8 cellular contexts compared by ENCODE assay signal in genomic region chr18:24138884-24139616, GRCh38. TPM values are rescaled to one million over a fixed set of nuclear protein-coding genes. Genes with fewer than 3 reads are reported as not detected.
DNase-seq lines count a peak whose midpoint lies in the region; ATAC-seq, FAIRE-seq and TF ChIP-seq lines count a peak whose summit lies in the region.

TSS of gene CABYR (plus strand) at chr18:24139062. CDS start at chr18:24143115, 4,053 bp downstream.

- peaks cover 33% of the 10 kb centered on the region for H3K27me3 Mint-ChIP-seq in activated CD8-positive, alpha-beta memory T cell treated with anti-CD3 and anti-CD28 coated beads, Interleukin-2, amount 10 ng/mL, durations not matched to agents 7 days and 5 days

- no peak within 1 kb of the TSS for H3K27ac Mint-ChIP-seq in activated CD8-positive, alpha-beta memory T cell treated with anti-CD3 and anti-CD28 coated beads, Interleukin-2, amount 10 ng/mL, durations not matched to agents 7 days and 5 days

- no peaks in the 10 kb centered on the region for H4K20me1 ChIP-seq in H1 (replicated peaks in 1 of 2; ENCODE audit: control insufficient read depth in 1 of 2, insufficient read depth in 2 of 2, low read length in 2 of 2)

- H3K4me3 Mint-ChIP-seq in activated CD8-positive, alpha-beta memory T cell treated with anti-CD3 and anti-CD28 coated beads, Interleukin-2, amount 10 ng/mL, durations not matched to agents 7 days and 5 days = peak within 1 kb of the TSS; percentile 72

- peak within 1 kb of the TSS; percentile 38; the same call in 1 of the 2 replicates for H2BK20ac ChIP-seq in H1 (ENCODE audit: low read length)

- no peak within 1 kb of the TSS for H3K23ac ChIP-seq in H1 (ENCODE audit: insufficient read length)

- H3K23me2 ChIP-seq in H1 (ENCODE audit: low read depth, low read length) = peaks cover 4% of the 10 kb centered on the region; the same call in 1 of the 2 replicates

- H3K27me3 ChIP-seq in H1 (replicated peaks in 1 of 4; ENCODE audit: control insufficient read depth in 3 of 4, extremely low read depth in 1 of 4, insufficient read depth in 3 of 4, low read length in 3 of 4) = no peaks in the 10 kb centered on the region

- no peaks in the 10 kb centered on the region for H3K9me3 Mint-ChIP-seq in activated CD8-positive, alpha-beta memory T cell treated with anti-CD3 and anti-CD28 coated beads, Interleukin-2, amount 10 ng/mL, durations not matched to agents 7 days and 5 days (ENCODE audit: low read depth)

- ATAC-seq in GM18505 (IDR thresholded peaks at IDR 0.05; ENCODE audit: unreplicated experiment) (peak; percentile 85), HG02885 (IDR thresholded peaks at IDR 0.05; ENCODE audit: poor library complexity, unreplicated experiment) (peak; percentile 93)
- peak; percentile 94 for ATAC-seq in activated CD8-positive, alpha-beta memory T cell treated with anti-CD3 and anti-CD28 coated beads, Interleukin-2, amount 10 ng/mL, durations not matched to agents 7 days and 5 days

- H3K9me3 ChIP-seq in H1 (ENCODE audit: insufficient read depth in 2 of 2, low read depth in 1 of 2, low read length in 1 of 2) = no peaks in the 10 kb centered on the region

- peaks cover 0 to 2% (median 0%) of the 10 kb centered on the region in 4 experiments; a peak in 1 of 8 replicates for H3K36me3 ChIP-seq in H1 (ENCODE audit: control insufficient read depth in 2 of 4, insufficient read depth in 4 of 4, low read length in 3 of 4)

- CTCF ChIA-PET in activated CD8-positive, alpha-beta memory T cell treated with anti-CD3 and anti-CD28 coated beads, Interleukin-2, amount 10 ng/mL, durations not matched to agents 7 days and 5 days (lab: Charles Lee) = interaction anchor here (0.8 to 1.3 kb wide), 4 partner anchors 11 to 227 kb away, joined by 3 to 4 read pairs (median 4); no protein-coding TSS in a partner anchor
- CTCF ChIA-PET in H1 (lab: Charles Lee; ENCODE audit: partially characterized antibody) = interaction anchor here (0.7 to 1.6 kb wide), 6 partner anchors 12 to 351 kb away, joined by 3 to 5 read pairs (median 3); no protein-coding TSS in a partner anchor

- no peak for TF ChIP-seq EP300 in H1 (IDR thresholded peaks at IDR 0.05; ENCODE audit: borderline replicate concordance in 1 of 2, low read depth in 2 of 2, low read length in 2 of 2)

- POLR2A ChIA-PET in H1 (lab: Charles Lee; ENCODE audit: partially characterized antibody) = interaction anchor here (0.5 to 2.6 kb wide), 65 partner anchors 9 to 1009 kb away, joined by 3 to 31 read pairs (median 4); partner anchors contain the start of genes IMPACT and OSBPL1A

- peak; percentile 65 for TF ChIP-seq POLR2A in GM18505 (IDR thresholded peaks at IDR 0.05; ENCODE audit: borderline replicate concordance, extremely low read depth, insufficient read depth, insufficient read length)
- peak; percentile 100 for TF ChIP-seq POLR2A in H1 (IDR thresholded peaks at IDR 0.05; ENCODE audit: control extremely low read depth in 1 of 2, low read depth in 2 of 2, low read length in 2 of 2)

- peak within 1 kb of the TSS; percentile 1; the same call in 1 of the 2 replicates for H4K8ac ChIP-seq in H1 (ENCODE audit: extremely low read depth, insufficient read depth, low read length)

- 0 out of 2 replicates have a peak within 1 kb of the TSS, but pooled peaks have one; percentile 60 for H2AK5ac ChIP-seq in H1 (ENCODE audit: low read depth, low read length)

- H3K36me3 Mint-ChIP-seq in activated CD8-positive, alpha-beta memory T cell treated with anti-CD3 and anti-CD28 coated beads, Interleukin-2, amount 10 ng/mL, durations not matched to agents 7 days and 5 days = peaks cover 16% of the 10 kb centered on the region

- H3K79me1 ChIP-seq in H1 (ENCODE audit: low read depth, low read length) = no peaks in the 10 kb centered on the region

- H4K91ac ChIP-seq in H1 (replicated peaks; ENCODE audit: insufficient read length, low read length) = peak within 1 kb of the TSS; percentile 36

- peak within 1 kb of the TSS; percentile 84; the same call in 1 of the 2 replicates for H2BK15ac ChIP-seq in H1 (ENCODE audit: low read length)

- H3K4me1 ChIP-seq in H1 (replicated peaks in 1 of 4; ENCODE audit: control insufficient read depth in 3 of 4, insufficient read depth in 4 of 4, low read length in 3 of 4) = peaks cover 0 to 12% (median 7%) of the 10 kb centered on the region in 4 experiments; a peak in 5 of 7 replicates

- peak within 1 kb of the TSS; percentile 73 to 77 for H3K4me2 ChIP-seq in H1 (ENCODE audit: insufficient read depth in 1 of 2, low read depth in 2 of 2, low read length in 2 of 2)

- peak within 1 kb of the TSS; percentile 68 for H3K18ac ChIP-seq in H1 (ENCODE audit: extremely low read depth, low read length)

- H3K14ac ChIP-seq in H1 (ENCODE audit: insufficient read length) = no peak within 1 kb of the TSS

- no peak for TF ChIP-seq CTCF in H1 (IDR thresholded peaks at IDR 0.05; ENCODE audit: control extremely low read depth in 1 of 3, insufficient read depth in 1 of 3, low read depth in 1 of 3, low read length in 3 of 3)

- peak within 1 kb of the TSS; percentile 27 to 81 (median 52) for H3K9ac ChIP-seq in H1 (replicated peaks in 1 of 4; ENCODE audit: extremely low read depth in 1 of 4, low read depth in 3 of 4, low read length in 3 of 4)

- TF ChIP-seq RAD21 in H1 (IDR thresholded peaks at IDR 0.05 in 1 of 2, conservative IDR thresholded peaks at IDR 0.05 in 1 of 2; ENCODE audit: low read depth in 2 of 2, low read length in 2 of 2) = no peak

- peak; percentile 80 for FAIRE-seq in H1 (lab: Jason Lieb, UNC)

- peak within 1 kb of the TSS; percentile 52; the same call in 1 of the 2 replicates for H2AFZ ChIP-seq in H1 (ENCODE audit: low read length)

- peaks cover 29% of the 10 kb centered on the region for H3K4me1 Mint-ChIP-seq in activated CD8-positive, alpha-beta memory T cell treated with anti-CD3 and anti-CD28 coated beads, Interleukin-2, amount 10 ng/mL, durations not matched to agents 7 days and 5 days

- H2BK120ac ChIP-seq in H1 (replicated peaks; ENCODE audit: low read depth, low read length) = peak within 1 kb of the TSS; percentile 60

- no peaks in the 10 kb centered on the region for H3K79me2 ChIP-seq in H1 (ENCODE audit: control insufficient read depth in 1 of 2, insufficient read depth in 2 of 2, low read length in 2 of 2)

- DNase-seq in NCI-H345 (lab: John Stamatoyannopoulos, UW) = peak; percentile 95
- peak; percentile 74 for DNase-seq in activated CD8-positive, alpha-beta memory T cell treated with anti-CD3 and anti-CD28 coated beads, Interleukin-2, amount 10 ng/mL, durations not matched to agents 7 days and 5 days
- DNase-seq in H1 (ENCODE audit: low read depth in 1 of 2, low spot score in 2 of 2) = peak; percentile 93 to 96
- DNase-seq in medulla oblongata (ENCODE audit: extremely low spot score) = peak; percentile 92
- peak; percentile 44 to 72 (median 55) for DNase-seq in stimulated activated CD4-positive, alpha-beta T cell treated with anti-CD3 and anti-CD28 coated beads, TNF-alpha, amount 100 ng/mL, for 24 hours (ENCODE audit: low read depth in 3 of 3)
- no peak for DNase-seq in H4 (ENCODE audit: low spot score)

- peak within 1 kb of the TSS; percentile 56 for H3K56ac ChIP-seq in H1 (replicated peaks; ENCODE audit: insufficient read length, low read depth, low read length)

- H2BK5ac ChIP-seq in H1 (ENCODE audit: low read depth, low read length) = peak within 1 kb of the TSS; percentile 90; the same call in 1 of the 2 replicates

- 3% methylated on average over 58 of the region's 59 CpGs; no CpG with 5 or more reads in 1 of the 2 experiments for WGBS in H1 (ENCODE audit: extremely low coverage in 1 of 2, insufficient coverage in 1 of 2, insufficient read length in 1 of 2, insufficient replicate concordance in 2 of 2, low coverage in 1 of 2, low lambda C conversion rate in 2 of 2, missing lambda C conversion rate in 1 of 2), 2 experiments

- H2BK12ac ChIP-seq in H1 (ENCODE audit: low read depth, low read length) = peak within 1 kb of the TSS; percentile 4; the same call in 1 of the 2 replicates

- H3K4me3 ChIP-seq in H1 (ENCODE audit: extremely low read depth in 1 of 4, insufficient read depth in 2 of 4, low read depth in 3 of 4, low read length in 4 of 4) = peak within 1 kb of the TSS; percentile 51 to 75 (median 60)

- peak within 1 kb of the TSS; percentile 44; the same call in 1 of the 2 replicates for H3K27ac ChIP-seq in H1 (ENCODE audit: low read depth, low read length)

- peak within 1 kb of the TSS; percentile 17 for H3K4ac ChIP-seq in H1 (replicated peaks; ENCODE audit: insufficient read length, low read depth, low read length)

- H4K5ac ChIP-seq in H1 (ENCODE audit: insufficient read length, low read depth, low read length) = peak within 1 kb of the TSS; percentile 65

TF ChIP-seq in H1, 55 proteins besides CTCF, POLR2A, EP300 and RAD21 (continues in another document):
- TF ChIP-seq RFX5 (IDR thresholded peaks at IDR 0.05; ENCODE audit: borderline replicate concordance, low read depth, low read length) (no peak), KDM1A (IDR thresholded peaks at IDR 0.05; ENCODE audit: borderline replicate concordance, low read length) (no peak), TAF1 (IDR thresholded peaks at IDR 0.05; ENCODE audit: low read depth, low read length) (peak; percentile 99), TCF12 (IDR thresholded peaks at IDR 0.05; ENCODE audit: low read depth, low read length) (peak; percentile 65; the same call in 1 of the 2 replicates), E2F6 (IDR thresholded peaks at IDR 0.05) (peak; percentile 9; the same call in 1 of the 2 replicates), POU5F1 (IDR thresholded peaks at IDR 0.05; ENCODE audit: low read depth, low read length) (no peak)

RNA-seq across cellular contexts. Expression of gene CABYR, which starts in this region (rescaled TPM):
- 1 to 10 TPM in 1 of 2 experiments, under 1 TPM in 1; 0.76 to 1.2 TPM for total RNA-seq in activated CD8-positive, alpha-beta memory T cell treated with anti-CD3 and anti-CD28 coated beads, Interleukin-2, amount 10 ng/mL, durations not matched to agents 7 days and 5 days
- 18.8 and 20.1 TPM in 2 replicates for total RNA-seq in H1 (2021; fragmentation: NEBNext Ultra II Directional; extraction: Animal tissue kit (Norgen Biotek cat#: 25700))
- polyA plus RNA-seq in H1 (2011; rRNA removed) = 9.4 and 14.5 TPM in 2 replicates
- polyA plus RNA-seq in H1 (2011; cell fraction: cytosol; rRNA removed) = 12.6 TPM
- polyA plus RNA-seq in H1 (2011; cell fraction: nucleus; rRNA removed) = 16.6 TPM
- polyA plus RNA-seq in H1 (2012, experiment 1 of 2) = 14.4 to 20.9 TPM (median 16.7 TPM) in 4 replicates
- 5.9 TPM for polyA plus RNA-seq in H1 (2012, experiment 2 of 2)
- 30.9 TPM for polyA plus RNA-seq in H1 (2013, experiment 1 of 2)
- polyA plus RNA-seq in H1 (2013, experiment 2 of 2) = 31.4 TPM
- 14.4 and 19.5 TPM in 2 replicates for polyA minus RNA-seq in H1 (2011; rRNA and poly(A)+ RNA removed)
- polyA minus RNA-seq in H1 (2011; cell fraction: cytosol; rRNA and poly(A)+ RNA removed) = 6.5 TPM
- 26.7 TPM for polyA minus RNA-seq in H1 (2011; cell fraction: nucleus; rRNA and poly(A)+ RNA removed)
- 0.52 TPM in 1 of 2 replicates, not detected in the other for total RNA-seq in H4 (2014; rRNA removed; shearing (Covaris generic))
